In the genomic region with DNA sequence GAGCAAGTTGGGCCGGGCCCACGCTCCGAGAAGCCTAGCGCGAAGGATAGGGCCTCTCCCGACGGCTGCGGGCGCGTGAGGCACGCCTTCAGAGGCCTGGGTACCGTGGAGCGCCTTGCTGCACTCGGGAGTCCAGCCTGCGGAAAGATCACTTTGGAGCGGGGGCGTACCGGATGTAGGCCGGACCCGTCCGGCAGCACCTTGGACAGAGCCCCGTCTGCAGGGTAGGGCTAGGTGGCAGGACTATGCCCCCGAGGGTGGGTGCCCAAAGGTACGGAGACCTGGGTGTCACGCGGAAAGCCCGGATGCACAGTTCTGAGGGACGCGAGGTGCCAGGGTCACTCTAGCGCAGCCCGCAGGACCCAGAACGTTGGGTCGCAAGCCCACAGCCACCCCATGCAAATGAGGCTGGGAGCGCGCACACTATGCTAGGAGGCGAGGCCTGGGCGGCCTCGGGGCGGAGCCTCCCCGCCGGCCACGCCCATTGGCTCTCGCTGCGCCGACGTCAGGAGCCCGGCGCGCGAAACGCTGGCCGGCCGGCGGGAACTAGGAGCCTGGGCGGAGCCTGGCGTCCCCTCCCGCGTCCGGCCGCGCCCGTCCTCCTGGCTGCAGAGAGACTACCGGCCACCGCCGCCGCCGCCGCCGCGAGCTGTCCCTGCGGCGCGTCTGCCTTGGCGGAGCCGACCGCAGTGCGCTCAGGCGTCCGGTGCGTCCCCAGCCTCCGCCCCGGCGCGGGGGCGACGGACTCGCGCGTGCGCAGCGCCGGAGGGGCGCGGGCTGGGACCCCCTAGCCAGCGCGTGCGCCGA, we compare ENCODE assay signal across 8 cellular contexts. TPM values are rescaled to one million over a fixed set of nuclear protein-coding genes. Genes with fewer than 3 reads are reported as not detected.
A peak's percentile ranks its signal among the peaks of the same experiment; 100 is the strongest.
DNase-seq lines count a peak whose midpoint lies in the region; ATAC-seq lines count a peak whose summit lies in the region.

A gene (plus strand): TSS at position 611 of the 807 bp plus-strand sequence. CDS start 327 bp downstream, outside the sequence.

- peak within 1 kb of the TSS; percentile 40 for H3K4ac ChIP-seq in mesendoderm (ENCODE audit: low read depth, low read length)

- H3K36me3 ChIP-seq in endocrine pancreas (ENCODE audit: control insufficient read depth, insufficient read depth, low read length) (no peaks in the 10 kb centered on the region), mesendoderm (ENCODE audit: control insufficient read depth, insufficient read depth, low read length) (peaks cover 4% of the 10 kb centered on the region)

- H3K56ac ChIP-seq in mesendoderm (ENCODE audit: low read length): peak within 1 kb of the TSS; percentile 96

- peak within 1 kb of the TSS; percentile 88 for H3K4me2 ChIP-seq in mesendoderm (ENCODE audit: low read length)

- H3K79me1 ChIP-seq in mesendoderm (ENCODE audit: low read length): peaks cover 4% of the 10 kb centered on the region

- H2BK5ac ChIP-seq in mesendoderm (ENCODE audit: low read length): no peak within 1 kb of the TSS

- peak within 1 kb of the TSS; percentile 44 for H3K27ac ChIP-seq in mesendoderm (ENCODE audit: low read depth, low read length)

- peaks cover 4% of the 10 kb centered on the region for H3K79me2 ChIP-seq in mesendoderm (ENCODE audit: control insufficient read depth, insufficient read depth, low read length)

- peak within 1 kb of the TSS; percentile 89 for H3K23ac ChIP-seq in mesendoderm (ENCODE audit: low read length)

- H3K27me3 ChIP-seq in endocrine pancreas (ENCODE audit: control insufficient read depth, insufficient read depth, low read length) (peaks cover 14% of the 10 kb centered on the region), mesendoderm (ENCODE audit: insufficient read depth, low read length, poor library complexity) (no peaks in the 10 kb centered on the region)

- peak; percentile 62 for ATAC-seq in GM19468 (IDR thresholded peaks at IDR 0.05; ENCODE audit: extremely low read depth, unreplicated experiment)

- H3K4me1 ChIP-seq in endocrine pancreas (ENCODE audit: control insufficient read depth, insufficient read depth, low read length) (no peaks in the 10 kb centered on the region), mesendoderm (ENCODE audit: control insufficient read depth, low read depth, low read length) (no peaks in the 10 kb centered on the region)

- no peak within 1 kb of the TSS for H4K8ac ChIP-seq in mesendoderm (ENCODE audit: low read depth, low read length)

- WGBS in mesendoderm (ENCODE audit: extremely low coverage, insufficient coverage, low lambda C conversion rate): no CpG with 5 or more reads among the region's 98 CpGs

- no peak within 1 kb of the TSS for H4K5ac ChIP-seq in mesendoderm (ENCODE audit: low read length)

- no peak within 1 kb of the TSS for H2BK120ac ChIP-seq in mesendoderm (ENCODE audit: low read depth, low read length)

- peak within 1 kb of the TSS; percentile 35 for H3K18ac ChIP-seq in mesendoderm (ENCODE audit: low read length)

- H3K9ac ChIP-seq in endocrine pancreas (ENCODE audit: control insufficient read depth, insufficient read depth, low read length) (peak within 1 kb of the TSS; percentile 63), mesendoderm (ENCODE audit: low read length) (peak within 1 kb of the TSS; percentile 92)

- DNase-seq in COLO829 (ENCODE audit: low spot score): peak; percentile 85
- DNase-seq in HS-27A (ENCODE audit: low read depth): peak; percentile 41
- DNase-seq in NOMO-1 (lab: John Stamatoyannopoulos, UW; ENCODE audit: unreplicated experiment in 2 of 2): peak; percentile 88 to 95
- DNase-seq in activated CD8-positive, alpha-beta memory T cell treated with anti-CD3 and anti-CD28 coated beads for 48 hours (ENCODE audit: low read depth in 2 of 3, low spot score in 2 of 3): peak in 2 of 3 experiments; percentile 57 to 81
- peak; percentile 94 for DNase-seq in mesendoderm
- peak; percentile 49 for DNase-seq in stimulated activated CD8-positive, alpha-beta memory T cell treated with anti-CD3 and anti-CD28 coated beads, Interleukin-12 subunit alpha, Interleukin-12 subunit beta, amount 100 ng/mL, for 24 hours (ENCODE audit: extremely low read depth)

- H2AK5ac ChIP-seq in mesendoderm (ENCODE audit: low read length): no peak within 1 kb of the TSS

- no peaks in the 10 kb centered on the region for H3K9me3 ChIP-seq in endocrine pancreas (ENCODE audit: control insufficient read depth, low read length)

- no peak within 1 kb of the TSS for H2BK15ac ChIP-seq in mesendoderm (replicated peaks; ENCODE audit: low read depth)

- H3K4me3 ChIP-seq in endocrine pancreas (ENCODE audit: control insufficient read depth, insufficient read depth, low read length) (no peak within 1 kb of the TSS), mesendoderm (ENCODE audit: low read length) (peak within 1 kb of the TSS; percentile 76)

RNA-seq across cellular contexts. Expression of the gene that starts here (rescaled TPM):
- polyA plus RNA-seq in mesendoderm (2013, experiment 1 of 2): 19.8 TPM
- 19.1 TPM for polyA plus RNA-seq in mesendoderm (2013, experiment 2 of 2)

Comparison
In these comparisons a context has a peak if more than half of its experiments do, and no peak if none do; other contexts are left out.
1. DNase-seq: peak in every context shown above with its lines; median percentile 94 in mesendoderm; 92 in NOMO-1; 85 in COLO829; 69 in activated CD8-positive, alpha-beta memory T cell treated with anti-CD3 and anti-CD28 coated beads for 48 hours; 49 in stimulated activated CD8-positive, alpha-beta memory T cell treated with anti-CD3 and anti-CD28 coated beads, Interleukin-12 subunit alpha, Interleukin-12 subunit beta, amount 100 ng/mL, for 24 hours; 41 in HS-27A.